ENCODE assay signal across 8 cellular contexts in genomic region chr1:35202048-35202719, GRCh38. TPM values are rescaled to one million over a fixed set of nuclear protein-coding genes. Genes with fewer than 3 reads are reported as not detected.
DNase-seq lines count a peak whose midpoint lies in the region; ATAC-seq, FAIRE-seq and TF ChIP-seq lines count a peak whose summit lies in the region.

No MANE protein-coding gene starts in this region.

- H3K27ac Mint-ChIP-seq in astrocyte (ENCODE audit: unreplicated experiment): no peak overlapping the region

- no peaks in the 10 kb centered on the region for H4K20me1 ChIP-seq in astrocyte (ENCODE audit: insufficient read depth, low read length)

- H3K4me2 ChIP-seq in astrocyte (ENCODE audit: low read length): peak overlapping the region; percentile 73

- peak overlapping the region; percentile 40 for H3K4me3 ChIP-seq in astrocyte (ENCODE audit: insufficient read depth, low read depth, low read length)

- no peaks in the 10 kb centered on the region for H3K4me1 Mint-ChIP-seq in astrocyte (ENCODE audit: low read depth, unreplicated experiment)

- intact Hi-C loops in sciatic nerve (cut with DNase I): no loop called here

- no peaks in the 10 kb centered on the region for H3K79me2 ChIP-seq in astrocyte (ENCODE audit: insufficient read depth, low read length)

- H3K9me3 Mint-ChIP-seq in astrocyte (ENCODE audit: unreplicated experiment): no peaks in the 10 kb centered on the region

- H3K9me3 ChIP-seq in astrocyte (ENCODE audit: insufficient read depth, low read depth, low read length): no peaks in the 10 kb centered on the region

- TF ChIP-seq CTCF in astrocyte (IDR thresholded peaks at IDR 0.05; ENCODE audit: insufficient read depth, low read depth, low read length): peak; percentile 95

- H2AFZ ChIP-seq in astrocyte (ENCODE audit: low read depth, low read length): peak overlapping the region; percentile 66

- H3K4me1 ChIP-seq in astrocyte (ENCODE audit: insufficient read depth, low read length): peaks cover 5% of the 10 kb centered on the region

- H3K36me3 ChIP-seq in astrocyte (ENCODE audit: insufficient read depth, low read length): no peaks in the 10 kb centered on the region

- H3K27me3 Mint-ChIP-seq in astrocyte (ENCODE audit: low read depth, unreplicated experiment): no peaks in the 10 kb centered on the region

- peak; percentile 71 for FAIRE-seq in astrocyte (lab: Jason Lieb, UNC)

- H3K4me3 Mint-ChIP-seq in astrocyte (ENCODE audit: unreplicated experiment): peak overlapping the region; percentile 45

- no peaks in the 10 kb centered on the region for H3K27me3 ChIP-seq in astrocyte (ENCODE audit: insufficient read depth, low read length)

- H3K36me3 Mint-ChIP-seq in astrocyte (ENCODE audit: low read depth, unreplicated experiment): no peaks in the 10 kb centered on the region

- ATAC-seq in sciatic nerve (peak; percentile 96), HG02970 (IDR thresholded peaks at IDR 0.05; ENCODE audit: low FRiP score, unreplicated experiment) (no peak)

- peak overlapping the region; percentile 26 for H3K9ac ChIP-seq in astrocyte (ENCODE audit: low read length)

- DNase-seq in DMS153 (lab: John Stamatoyannopoulos, UW) (peak; percentile 88), HCEC 1CT (peak; percentile 73), NCI-H1694 treated with DMSO at 0.1 percent for 48 hours (lab: John Stamatoyannopoulos, UW) (peak; percentile 84), T-helper 2 cell (peak in 4 of 5 experiments; percentile 46 to 85 (median 48)), astrocyte (ENCODE audit: low read depth) (peak; percentile 64), hepatic stellate cell (ENCODE audit: low spot score) (peak; percentile 79), sciatic nerve (ENCODE audit: low spot score) (peak; percentile 70)

- no peak overlapping the region for H3K27ac ChIP-seq in astrocyte (ENCODE audit: low read depth, low read length)

RNA-seq across cellular contexts. Expression of gene SFPQ, which starts 9.2 kb away (rescaled TPM):
- total RNA-seq in astrocyte: 168 and 209 TPM in 2 replicates
- total RNA-seq in sciatic nerve: 269 TPM
